15 cellular contexts compared by ENCODE assay signal in the genomic region with DNA sequence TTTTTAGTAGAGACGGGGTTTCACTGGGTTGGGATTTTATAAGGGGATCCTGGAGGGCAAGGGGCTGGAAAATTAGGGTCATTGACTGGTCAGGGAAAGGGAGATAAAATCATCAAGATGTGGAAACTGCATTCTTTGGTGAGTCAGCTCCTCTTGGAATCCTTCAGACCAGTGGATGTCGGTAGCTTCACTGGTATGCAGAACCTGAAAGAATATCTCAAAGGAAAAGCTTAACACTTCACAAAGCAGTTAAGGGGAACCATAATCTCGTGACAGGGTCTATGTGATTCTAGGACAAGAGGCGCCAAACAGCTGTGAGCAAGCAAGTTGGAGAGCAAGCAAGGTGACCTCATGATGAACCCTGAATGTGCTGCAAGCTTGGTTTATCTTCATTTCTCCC.
A peak's percentile ranks its signal among the peaks of the same experiment; 100 is the strongest.
DNase-seq lines count a peak whose midpoint lies in the region; ATAC-seq and TF ChIP-seq lines count a peak whose summit lies in the region.
"Had no signal": no experiment of that assay in that cellular context is flagged by ENCODE, and none has a peak within 500 bp of the region (broad histone marks: within the 10 kb centered on the region; RNA-seq: fewer than 3 reads in every experiment).

No MANE protein-coding gene starts in this region.

- no peaks in the 10 kb centered on the region for H3K9me3 ChIP-seq in GM23248 (ENCODE audit: low read depth)
- no peaks in the 10 kb centered on the region for H3K9me3 ChIP-seq in WERI-Rb-1 (ENCODE audit: severe bottlenecking)
- H3K9me3 ChIP-seq in hepatocyte (ENCODE audit: low read depth), result no peaks in the 10 kb centered on the region
- no peaks in the 10 kb centered on the region for H3K9me3 ChIP-seq in smooth muscle cell (replicated peaks; ENCODE audit: low read depth)

- peak overlapping the region; percentile 60 for H3K9ac ChIP-seq in GM23248
- H3K9ac ChIP-seq in smooth muscle cell (ENCODE audit: low read depth), result no peak overlapping the region

- H3K4me1 ChIP-seq in GM23248 (ENCODE audit: insufficient read depth) (0 out of 2 replicates have a peak, but pooled peaks cover 8% of the 10 kb centered on the region), hepatocyte (ENCODE audit: insufficient read depth) (no peaks in the 10 kb centered on the region), smooth muscle cell (ENCODE audit: low read depth) (no peaks in the 10 kb centered on the region)
- H3K4me1 ChIP-seq: upper lobe of left lung had no signal

- H3K27me3 ChIP-seq in GM23248 (replicated peaks; ENCODE audit: insufficient read depth) (no peaks in the 10 kb centered on the region), WERI-Rb-1 (ENCODE audit: insufficient read depth, low read depth, severe bottlenecking) (no peaks in the 10 kb centered on the region), hepatocyte (no peaks in the 10 kb centered on the region), smooth muscle cell (ENCODE audit: low read depth) (peaks cover 6% of the 10 kb centered on the region)
- H3K27me3 ChIP-seq: upper lobe of left lung had no signal

- H3K4me2 ChIP-seq in GM23248 (ENCODE audit: unreplicated experiment) (peak overlapping the region; percentile 61), hepatocyte (no peak overlapping the region), smooth muscle cell (peak overlapping the region; percentile 15)

- H3K36me3 ChIP-seq in GM23248 (ENCODE audit: low read depth), result no peaks in the 10 kb centered on the region
- no peaks in the 10 kb centered on the region for H3K36me3 ChIP-seq in WERI-Rb-1
- no peaks in the 10 kb centered on the region for H3K36me3 ChIP-seq in hepatocyte (replicated peaks; ENCODE audit: insufficient read depth, low read depth)
- no peaks in the 10 kb centered on the region for H3K36me3 ChIP-seq in smooth muscle cell (ENCODE audit: low read depth)
- H3K36me3 ChIP-seq: upper lobe of left lung had no signal

- H3K79me2 ChIP-seq in GM23248 (ENCODE audit: insufficient read depth) (no peaks in the 10 kb centered on the region), hepatocyte (no peaks in the 10 kb centered on the region), smooth muscle cell (ENCODE audit: low read depth) (no peaks in the 10 kb centered on the region)

- intact Hi-C loops in Right ventricle myocardium superior (cut with DNase I) (no loop called here), left ventricle myocardium superior (cut with micrococcal nuclease) (no loop called here)

- peaks cover 9% of the 10 kb centered on the region; the same call in 1 of the 2 replicates for H3F3A ChIP-seq in GM23248 (ENCODE audit: insufficient read depth)
- H3F3A ChIP-seq in smooth muscle cell (ENCODE audit: low read depth), result no peaks in the 10 kb centered on the region

- WGBS in GM23248 (ENCODE audit: low coverage in 1 of 2, low lambda C conversion rate in 2 of 2, missing lambda C conversion rate in 2 of 2), 2 experiments, result 5 to 7% methylated on average over 4 of the region's 4 CpGs
- 41% methylated on average over 4 of the region's 4 CpGs for WGBS in hepatocyte (ENCODE audit: low lambda C conversion rate, missing lambda C conversion rate)
- 11% methylated on average over 4 of the region's 4 CpGs for WGBS in smooth muscle cell (ENCODE audit: low lambda C conversion rate)

- H3K4me3 ChIP-seq in GM23248 (no peak overlapping the region), WERI-Rb-1 (ENCODE audit: low read depth, low read length) (no peak overlapping the region), hepatocyte (no peak overlapping the region), smooth muscle cell (no peak overlapping the region)
- H3K4me3 ChIP-seq: K562, upper lobe of left lung had no signal

- H3K9me2 ChIP-seq in GM23248 (ENCODE audit: insufficient read depth), result no peaks in the 10 kb centered on the region
- H3K9me2 ChIP-seq in hepatocyte (replicated peaks; ENCODE audit: insufficient read depth), result no peaks in the 10 kb centered on the region

- no peak for ATAC-seq in Right ventricle myocardium superior (ENCODE audit: poor library complexity)
- ATAC-seq in GM21360 (IDR thresholded peaks at IDR 0.05; ENCODE audit: unreplicated experiment), result no peak
- ATAC-seq in left ventricle myocardium superior, result no peak
- ATAC-seq: K562, Panc1 had no signal

- DNase-seq in GM23248, result peak; percentile 74
- DNase-seq in WERI-Rb-1, result peak; percentile 43
- peak; percentile 44 for DNase-seq in hepatocyte (ENCODE audit: low spot score)
- no peak for DNase-seq in smooth muscle cell (lab: John Stamatoyannopoulos, UW; ENCODE audit: unreplicated experiment)
- no peak for DNase-seq in Right ventricle myocardium superior
- DNase-seq in left ventricle myocardium superior, result no peak
- DNase-seq: activated CD4-positive, alpha-beta T cell treated with anti-CD3 and anti-CD28 coated beads, Interleukin-2, amount 50 U/mL, for 4 hours; effector memory CD4-positive, alpha-beta T cell; NCI-H1436 treated with DMSO at 0.1 percent for 48 hours; NCI-H510A treated with DMSO at 0.1 percent for 48 hours; stimulated activated CD4-positive, alpha-beta T cell treated with anti-CD3 and anti-CD28 coated beads, Interleukin-1b, Interleukin-23, amount 100 ng/mL, for 48 hours; upper lobe of left lung had no signal

- in situ Hi-C loops in GM23248 (cut with MboI), result no loop called here

- H3K27ac ChIP-seq in GM23248, result peak overlapping the region; percentile 82
- H3K27ac ChIP-seq in WERI-Rb-1, result no peak overlapping the region
- no peak overlapping the region for H3K27ac ChIP-seq in hepatocyte
- no peak overlapping the region for H3K27ac ChIP-seq in smooth muscle cell (ENCODE audit: low read depth)
- H3K27ac ChIP-seq: upper lobe of left lung had no signal

- no peak for TF ChIP-seq CTCF in WERI-Rb-1 (IDR thresholded peaks at IDR 0.05; ENCODE audit: low read depth, low read length)
- no peak for TF ChIP-seq CTCF in hepatocyte (IDR thresholded peaks at IDR 0.05; ENCODE audit: poor library complexity)
- no peak for TF ChIP-seq CTCF in smooth muscle cell (IDR thresholded peaks at IDR 0.05; ENCODE audit: borderline replicate concordance, insufficient read depth, poor library complexity, severe bottlenecking)

- no peak overlapping the region for H2AFZ ChIP-seq in GM23248
- no peak overlapping the region for H2AFZ ChIP-seq in hepatocyte
- no peak overlapping the region for H2AFZ ChIP-seq in smooth muscle cell (ENCODE audit: low read depth)

- H4K20me1 ChIP-seq in GM23248 (ENCODE audit: insufficient read depth) (no peaks in the 10 kb centered on the region), hepatocyte (ENCODE audit: insufficient read depth, poor library complexity, severe bottlenecking) (no peaks in the 10 kb centered on the region), smooth muscle cell (ENCODE audit: low read depth) (no peaks in the 10 kb centered on the region)

Comparison
In these comparisons a context has a peak if more than half of its experiments do, and no peak if none do; other contexts are left out.
1. DNase-seq: peak in GM23248 (single experiment), WERI-Rb-1 (single experiment) and hepatocyte (single experiment); none in smooth muscle cell (single experiment), Right ventricle myocardium superior (single experiment) and left ventricle myocardium superior (single experiment).